Comparison of ENCODE assay signal across 2 cellular contexts in the genomic region with DNA sequence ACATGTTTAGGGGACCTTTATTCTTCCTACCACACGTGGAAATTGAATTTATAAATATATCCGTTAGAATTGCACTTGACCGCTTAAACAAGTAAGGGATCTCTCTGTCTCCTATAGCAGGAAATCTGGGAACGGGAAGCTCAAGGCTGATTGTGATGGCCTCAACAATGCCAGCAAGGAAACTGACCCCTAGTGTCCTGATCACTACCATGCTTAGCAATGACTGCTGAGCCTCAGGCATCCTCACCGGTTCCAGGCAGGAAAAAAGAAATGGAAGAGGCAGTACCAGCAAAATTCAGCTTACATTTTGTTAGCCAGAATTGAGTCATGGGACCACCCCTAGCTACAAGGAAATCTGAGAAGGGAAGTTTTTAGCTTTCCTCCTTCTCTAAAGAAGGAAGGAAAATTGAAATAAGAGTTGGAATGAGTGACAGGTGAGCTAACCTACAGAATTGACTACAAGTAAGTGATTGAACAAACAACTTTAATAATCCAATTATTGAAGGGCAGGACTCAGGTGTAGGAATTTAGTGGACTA.
TF ChIP-seq lines count a peak whose summit lies in the region.

No MANE protein-coding gene starts in this region.

TF ChIP-seq in HCT116, 20 proteins besides CTCF, POLR2A, EP300 and RAD21:
- no peak for TF ChIP-seq SIN3A (IDR thresholded peaks at IDR 0.05; ENCODE audit: low read depth)
- TF ChIP-seq POLR2AphosphoS5 (IDR thresholded peaks at IDR 0.05; ENCODE audit: low read depth, low read length): no peak
- TF ChIP-seq ELF1 (IDR thresholded peaks at IDR 0.05; ENCODE audit: borderline replicate concordance, low read depth): no peak
- no peak for TF ChIP-seq EZH2 (IDR thresholded peaks at IDR 0.05)
- TF ChIP-seq, protein P1, sequence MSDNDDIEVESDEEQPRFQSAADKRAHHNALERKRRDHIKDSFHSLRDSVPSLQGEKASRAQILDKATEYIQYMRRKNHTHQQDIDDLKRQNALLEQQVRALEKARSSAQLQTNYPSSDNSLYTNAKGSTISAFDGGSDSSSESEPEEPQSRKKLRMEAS (IDR thresholded peaks at IDR 0.05): no peak
- TF ChIP-seq EZH2phosphoT487 (IDR thresholded peaks at IDR 0.05; ENCODE audit: borderline replicate concordance): no peak
- TF ChIP-seq CBX3 (IDR thresholded peaks at IDR 0.05; ENCODE audit: low read depth): no peak
- TF ChIP-seq EGR1 (IDR thresholded peaks at IDR 0.05; ENCODE audit: low read depth): no peak

TF ChIP-seq in H1, 55 proteins besides CTCF, POLR2A, EP300 and RAD21:
- TF ChIP-seq JUND (IDR thresholded peaks at IDR 0.05; ENCODE audit: low read length) (no peak), GABPA (IDR thresholded peaks at IDR 0.05; ENCODE audit: borderline replicate concordance, insufficient read depth, low read length) (no peak), TCF12 (IDR thresholded peaks at IDR 0.05; ENCODE audit: low read depth, low read length) (no peak), POLR2AphosphoS5 (IDR thresholded peaks at IDR 0.05; ENCODE audit: low read depth, low read length) (no peak)
- TF ChIP-seq, protein P2, sequence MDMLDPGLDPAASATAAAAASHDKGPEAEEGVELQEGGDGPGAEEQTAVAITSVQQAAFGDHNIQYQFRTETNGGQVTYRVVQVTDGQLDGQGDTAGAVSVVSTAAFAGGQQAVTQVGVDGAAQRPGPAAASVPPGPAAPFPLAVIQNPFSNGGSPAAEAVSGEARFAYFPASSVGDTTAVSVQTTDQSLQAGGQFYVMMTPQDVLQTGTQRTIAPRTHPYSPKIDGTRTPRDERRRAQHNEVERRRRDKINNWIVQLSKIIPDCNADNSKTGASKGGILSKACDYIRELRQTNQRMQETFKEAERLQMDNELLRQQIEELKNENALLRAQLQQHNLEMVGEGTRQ (IDR thresholded peaks at IDR 0.05; ENCODE audit: low read length): no peak
